In genomic region chr13:45255253-45255987, GRCh38 we compare ENCODE assay signal across 17 cellular contexts. TPM values are rescaled to one million over a fixed set of nuclear protein-coding genes. Genes with fewer than 3 reads are reported as not detected.
A peak's percentile ranks its signal among the peaks of the same experiment; 100 is the strongest.
DNase-seq lines count a peak whose midpoint lies in the region; ATAC-seq and TF ChIP-seq lines count a peak whose summit lies in the region.
"Had no signal": no experiment of that assay in that cellular context is flagged by ENCODE, and none has a peak within 500 bp of the region (broad histone marks: within the 10 kb centered on the region; RNA-seq: fewer than 3 reads in every experiment).

No MANE protein-coding gene starts in this region.

- ATAC-seq in WTC11, result no peak
- peak; percentile 57 for ATAC-seq in left lobe of liver
- ATAC-seq: GM23338 had no signal

- peak; percentile 65 for DNase-seq in HT-29 (ENCODE audit: low spot score)
- no peak for DNase-seq in WTC11 (ENCODE audit: low spot score)
- no peak for DNase-seq in left lobe of liver (ENCODE audit: low spot score)
- DNase-seq in type B pancreatic cell (ENCODE audit: extremely low spot score, unreplicated experiment), result no peak
- no peak for DNase-seq in effector CD8-positive, alpha-beta T cell (lab: John Stamatoyannopoulos, UW)
- no peak for DNase-seq in occipital lobe (lab: John Stamatoyannopoulos, UW)
- DNase-seq in SK-N-SH, result no peak
- DNase-seq: ACHN; CD4-positive, alpha-beta memory T cell; GF-D8; KG1; MG63; NCI-H1105; NCI-H187; NCI-H510A treated with DMSO at 0.1 percent for 48 hours had no signal

- peaks cover 33% of the 10 kb centered on the region for H3F3A ChIP-seq in SK-N-SH (replicated peaks; ENCODE audit: insufficient read depth)

- no peak overlapping the region for H3K27ac ChIP-seq in SK-N-SH (ENCODE audit: low read depth in 2 of 2, low read length in 1 of 2)

- H3K36me3 Mint-ChIP-seq in WTC11 (peaks cover 7% of the 10 kb centered on the region; the same call in 1 of the 2 replicates), type B pancreatic cell (peaks cover 5% of the 10 kb centered on the region)

- CTCF ChIA-PET in WTC11 (lab: Charles Lee) (no interaction called here), SK-N-SH (lab: Yijun Ruan, JAX) (no interaction called here)

- TF ChIP-seq CTCF in WTC11 (IDR thresholded peaks at IDR 0.05) (no peak), type B pancreatic cell (conservative IDR thresholded peaks at IDR 0.05) (no peak), SK-N-SH (IDR thresholded peaks at IDR 0.05) (no peak)

- 83% methylated on average over 1 of the region's 1 CpG for whole genome bisulfite sequencing in SK-N-SH (ENCODE audit: low lambda C conversion rate)

- H3K27me3 ChIP-seq in SK-N-SH (ENCODE audit: insufficient read depth), result no peaks in the 10 kb centered on the region
- H3K27me3 ChIP-seq: MG63 had no signal

- no peak overlapping the region for H2AFZ ChIP-seq in SK-N-SH (ENCODE audit: low read depth)
- H2AFZ ChIP-seq: GM23338 had no signal

- no peaks in the 10 kb centered on the region for H3K9me3 ChIP-seq in SK-N-SH
- H3K9me3 ChIP-seq: MG63 had no signal

- no peak overlapping the region for H3K4me3 ChIP-seq in SK-N-SH (ENCODE audit: low read depth in 2 of 2, low read length in 1 of 2)
- H3K4me3 ChIP-seq: GM23338, MG63 had no signal

- no peak for TF ChIP-seq EP300 in SK-N-SH (IDR thresholded peaks at IDR 0.05; ENCODE audit: borderline replicate concordance in 1 of 2, low read depth in 1 of 2, low read length in 1 of 2)

- no peak overlapping the region for H3K4me2 ChIP-seq in SK-N-SH
- H3K4me2 ChIP-seq: GM23338 had no signal

- H3K9ac ChIP-seq in SK-N-SH, result no peak overlapping the region

- no peaks in the 10 kb centered on the region for H4K20me1 ChIP-seq in SK-N-SH (ENCODE audit: insufficient read depth)

- H3K4me1 Mint-ChIP-seq in WTC11 (peaks cover 10% of the 10 kb centered on the region), type B pancreatic cell (ENCODE audit: unreplicated experiment) (peaks cover 8% of the 10 kb centered on the region)

- H3K4me1 ChIP-seq in SK-N-SH (ENCODE audit: control insufficient read depth in 1 of 2, insufficient read depth in 2 of 2, low read depth in 1 of 2, low read length in 1 of 2), result peaks cover 0 to 18% of the 10 kb centered on the region in 2 experiments; a peak in 3 of 4 replicates

- no peaks in the 10 kb centered on the region for H3K9me3 Mint-ChIP-seq in WTC11
- H3K9me3 Mint-ChIP-seq in type B pancreatic cell, result no peaks in the 10 kb centered on the region
- H3K9me3 Mint-ChIP-seq: CD4-positive, alpha-beta memory T cell; GM23338 had no signal

- TF ChIP-seq RAD21 in SK-N-SH (IDR thresholded peaks at IDR 0.05; ENCODE audit: low read length), result no peak

- POLR2A ChIA-PET in WTC11 (lab: Charles Lee), result no interaction called here
- POLR2A ChIA-PET in SK-N-SH (lab: Yijun Ruan, JAX), result no interaction called here

- no peak overlapping the region for H3K4me3 Mint-ChIP-seq in WTC11
- no peak overlapping the region for H3K4me3 Mint-ChIP-seq in type B pancreatic cell
- H3K4me3 Mint-ChIP-seq: CD4-positive, alpha-beta memory T cell; GM23338 had no signal

- H3K27ac Mint-ChIP-seq in WTC11 (peak overlapping the region; percentile 51; the same call in 1 of the 2 replicates), type B pancreatic cell (peak overlapping the region; percentile 8)
- H3K27ac Mint-ChIP-seq: GM23338 had no signal

- H3K36me3 ChIP-seq in SK-N-SH (replicated peaks in 1 of 2; ENCODE audit: control insufficient read depth in 1 of 2, insufficient read depth in 2 of 2, low read length in 1 of 2), result peaks cover 14% of the 10 kb centered on the region in 2 experiments

- no peaks in the 10 kb centered on the region for H3K9me2 ChIP-seq in SK-N-SH

- peaks cover 6% of the 10 kb centered on the region; the same call in 1 of the 2 replicates for H3K79me2 ChIP-seq in SK-N-SH (ENCODE audit: insufficient read depth)

- H3K27me3 Mint-ChIP-seq in WTC11 (ENCODE audit: low read depth) (no peaks in the 10 kb centered on the region), type B pancreatic cell (no peaks in the 10 kb centered on the region)
- H3K27me3 Mint-ChIP-seq: CD4-positive, alpha-beta memory T cell had no signal

TF ChIP-seq in WTC11, 78 proteins besides CTCF, POLR2A, EP300 and RAD21 (continues in another document):
- TF ChIP-seq JUN (CRISPR knock-in tag; IDR thresholded peaks at IDR 0.05), result no peak
- no peak for TF ChIP-seq NFATC4 (CRISPR knock-in tag; IDR thresholded peaks at IDR 0.05)
- no peak for TF ChIP-seq ZNF281 (CRISPR knock-in tag; IDR thresholded peaks at IDR 0.05)
- no peak for TF ChIP-seq JAZF1 (CRISPR knock-in tag; IDR thresholded peaks at IDR 0.05)
- TF ChIP-seq PRRX2 (CRISPR knock-in tag; IDR thresholded peaks at IDR 0.05), result no peak
- no peak for TF ChIP-seq ZNF396 (CRISPR knock-in tag; IDR thresholded peaks at IDR 0.05; ENCODE audit: borderline replicate concordance)
- no peak for TF ChIP-seq RELA (CRISPR knock-in tag; IDR thresholded peaks at IDR 0.05; ENCODE audit: borderline replicate concordance)
- no peak for TF ChIP-seq TCF7 (CRISPR knock-in tag; IDR thresholded peaks at IDR 0.05; ENCODE audit: low read depth)
- no peak for TF ChIP-seq ATF1 (CRISPR knock-in tag; IDR thresholded peaks at IDR 0.05)
- TF ChIP-seq ZNF138 (CRISPR knock-in tag; conservative IDR thresholded peaks at IDR 0.05), result no peak
- no peak for TF ChIP-seq CREB1 (CRISPR knock-in tag; IDR thresholded peaks at IDR 0.05)
- TF ChIP-seq SMAD3 (CRISPR knock-in tag; IDR thresholded peaks at IDR 0.05; ENCODE audit: borderline replicate concordance), result no peak

TF ChIP-seq in SK-N-SH, 30 proteins besides CTCF, POLR2A, EP300 and RAD21:
- TF ChIP-seq NRF1 (IDR thresholded peaks at IDR 0.05; ENCODE audit: low read depth, low read length) (no peak), ELF1 (IDR thresholded peaks at IDR 0.05) (no peak), TAF1 (IDR thresholded peaks at IDR 0.05; ENCODE audit: borderline replicate concordance, low read depth, low read length) (no peak), NFIC (IDR thresholded peaks at IDR 0.05; ENCODE audit: borderline replicate concordance) (no peak), USF2 (IDR thresholded peaks at IDR 0.05; ENCODE audit: borderline replicate concordance, low read depth, low read length) (no peak), MXI1 (IDR thresholded peaks at IDR 0.05; ENCODE audit: low read depth, low read length) (no peak), RFX5 (IDR thresholded peaks at IDR 0.05; ENCODE audit: low read length) (no peak)
- TF ChIP-seq, protein P1, sequence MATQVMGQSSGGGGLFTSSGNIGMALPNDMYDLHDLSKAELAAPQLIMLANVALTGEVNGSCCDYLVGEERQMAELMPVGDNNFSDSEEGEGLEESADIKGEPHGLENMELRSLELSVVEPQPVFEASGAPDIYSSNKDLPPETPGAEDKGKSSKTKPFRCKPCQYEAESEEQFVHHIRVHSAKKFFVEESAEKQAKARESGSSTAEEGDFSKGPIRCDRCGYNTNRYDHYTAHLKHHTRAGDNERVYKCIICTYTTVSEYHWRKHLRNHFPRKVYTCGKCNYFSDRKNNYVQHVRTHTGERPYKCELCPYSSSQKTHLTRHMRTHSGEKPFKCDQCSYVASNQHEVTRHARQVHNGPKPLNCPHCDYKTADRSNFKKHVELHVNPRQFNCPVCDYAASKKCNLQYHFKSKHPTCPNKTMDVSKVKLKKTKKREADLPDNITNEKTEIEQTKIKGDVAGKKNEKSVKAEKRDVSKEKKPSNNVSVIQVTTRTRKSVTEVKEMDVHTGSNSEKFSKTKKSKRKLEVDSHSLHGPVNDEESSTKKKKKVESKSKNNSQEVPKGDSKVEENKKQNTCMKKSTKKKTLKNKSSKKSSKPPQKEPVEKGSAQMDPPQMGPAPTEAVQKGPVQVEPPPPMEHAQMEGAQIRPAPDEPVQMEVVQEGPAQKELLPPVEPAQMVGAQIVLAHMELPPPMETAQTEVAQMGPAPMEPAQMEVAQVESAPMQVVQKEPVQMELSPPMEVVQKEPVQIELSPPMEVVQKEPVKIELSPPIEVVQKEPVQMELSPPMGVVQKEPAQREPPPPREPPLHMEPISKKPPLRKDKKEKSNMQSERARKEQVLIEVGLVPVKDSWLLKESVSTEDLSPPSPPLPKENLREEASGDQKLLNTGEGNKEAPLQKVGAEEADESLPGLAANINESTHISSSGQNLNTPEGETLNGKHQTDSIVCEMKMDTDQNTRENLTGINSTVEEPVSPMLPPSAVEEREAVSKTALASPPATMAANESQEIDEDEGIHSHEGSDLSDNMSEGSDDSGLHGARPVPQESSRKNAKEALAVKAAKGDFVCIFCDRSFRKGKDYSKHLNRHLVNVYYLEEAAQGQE (IDR thresholded peaks at IDR 0.05; ENCODE audit: low read depth, low read length), result no peak

RNA-seq across cellular contexts. Expression of gene KCTD4, which starts 54.6 kb away (rescaled TPM):
- total RNA-seq in HT-29 (2014; rRNA removed; shearing (Covaris generic)), result not detected in 2 replicates
- not detected in 3 replicates for total RNA-seq in WTC11 (2021)
- not detected for total RNA-seq in left lobe of liver
- total RNA-seq in type B pancreatic cell (ENCODE audit: low replicate concordance), result not detected in 2 replicates
- total RNA-seq in occipital lobe, result 0.94 TPM
- 0.56 and 1.3 TPM in 2 replicates for polyA plus RNA-seq in SK-N-SH (2012; rRNA removed)
- 1.2 and 1.7 TPM in 2 replicates for polyA plus RNA-seq in SK-N-SH (2012; cell fraction: cytosol; rRNA removed)
- 1.2 and 1.4 TPM in 2 replicates for polyA plus RNA-seq in SK-N-SH (2012; cell fraction: nucleus; rRNA removed)
- total RNA-seq: CD4-positive, alpha-beta memory T cell; GM23338; OCI-LY7 had no signal
